ENCODE assay signal across 11 cellular contexts in the genomic region with DNA sequence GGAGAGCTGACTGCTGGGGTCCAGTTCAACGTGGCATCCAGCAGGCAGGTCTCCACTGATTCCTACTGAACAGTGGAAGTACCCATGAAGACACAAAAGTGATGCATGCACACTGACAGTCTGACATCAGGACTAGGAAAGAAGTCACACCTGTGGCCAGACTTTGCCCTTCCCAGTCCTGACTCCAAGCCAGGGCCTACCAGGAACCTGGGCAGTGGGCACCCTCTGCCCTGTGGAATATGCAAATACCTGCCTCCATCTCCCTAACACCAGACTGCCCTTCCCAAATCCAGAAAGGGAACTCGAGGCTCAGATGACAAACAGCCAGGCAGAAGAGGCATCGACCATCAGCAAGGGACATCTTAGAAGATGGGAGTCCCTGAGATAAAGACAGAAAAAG. TPM values are rescaled to one million over a fixed set of nuclear protein-coding genes. Genes with fewer than 3 reads are reported as not detected.
DNase-seq lines count a peak whose midpoint lies in the region; ATAC-seq and TF ChIP-seq lines count a peak whose summit lies in the region.
"Had no signal": no experiment of that assay in that cellular context is flagged by ENCODE, and none has a peak within 500 bp of the region (broad histone marks: within the 10 kb centered on the region; RNA-seq: fewer than 3 reads in every experiment).

No MANE protein-coding gene starts in this region.

- H3K4me1 ChIP-seq in tibial artery = peaks cover 0 to 31% (median 15%) of the 10 kb centered on the region in 4 donors

- H3K9me3 Mint-ChIP-seq in MCF 10A (ENCODE audit: unreplicated experiment) = peaks cover 7% of the 10 kb centered on the region
- peaks cover 1% of the 10 kb centered on the region for H3K9me3 Mint-ChIP-seq in memory B cell
- H3K9me3 Mint-ChIP-seq: CD8-positive, alpha-beta memory T cell had no signal

- no peak overlapping the region for H3K4me3 ChIP-seq in tibial artery

- H3K36me3 Mint-ChIP-seq in MCF 10A (ENCODE audit: insufficient read depth, unreplicated experiment) (peaks cover 9% of the 10 kb centered on the region), memory B cell (peaks cover 14% of the 10 kb centered on the region)

- H3K27ac ChIP-seq in RWPE1 (peak overlapping the region; percentile 71), tibial artery (peak overlapping the region; percentile 59 to 64)

- no peaks in the 10 kb centered on the region for H3K27me3 ChIP-seq in tibial artery
- H3K27me3 ChIP-seq: spleen had no signal

- DNase-seq in RWPE1 (ENCODE audit: low spot score) (no peak), MCF 10A (ENCODE audit: unreplicated experiment) (no peak), memory B cell (ENCODE audit: low spot score in 2 of 2) (no peak), tibial artery (no peak), GM20000 (ENCODE audit: low spot score) (no peak), medulla oblongata (ENCODE audit: extremely low spot score) (no peak)
- no peak for DNase-seq in activated CD4-positive, alpha-beta T cell treated with anti-CD3 and anti-CD28 coated beads, Interleukin-2, amount 50 U/mL, for 1 hour
- DNase-seq: aorta; CD8-positive, alpha-beta memory T cell; NCI-H187 treated with DMSO at 0.1 percent for 48 hours; spleen had no signal

- peaks cover 0 to 5% (median 0%) of the 10 kb centered on the region in 3 donors for H3K36me3 ChIP-seq in tibial artery

- POLR2A ChIA-PET in RWPE1 (lab: Yijun Ruan, JAX; ENCODE audit: low non-redundant PET) = no interaction called here
- POLR2A ChIA-PET in MCF 10A (lab: Yijun Ruan, JAX) = interaction anchor here (0.9 to 1.1 kb wide), 4 partner anchors 16 to 192 kb away, joined by 3 to 4 read pairs (median 3); a partner anchor contains a TSS

- no peaks in the 10 kb centered on the region for H3K9me3 ChIP-seq in tibial artery
- H3K9me3 ChIP-seq: spleen had no signal

- no TSS peak for BruUV-seq in MCF 10A (replicated peaks; lab: Mats Ljungman, UMichigan)

- TF ChIP-seq CTCF in RWPE1 (conservative IDR thresholded peaks at IDR 0.05; ENCODE audit: low read depth) (no peak), MCF 10A (IDR thresholded peaks at IDR 0.05; ENCODE audit: unreplicated experiment) (no peak), tibial artery (IDR thresholded peaks at IDR 0.05) (no peak), GM20000 (IDR thresholded peaks at IDR 0.05; ENCODE audit: extremely low read depth, missing control alignments) (no peak)

- H3K4me3 Mint-ChIP-seq in MCF 10A (ENCODE audit: unreplicated experiment) (no peak overlapping the region), memory B cell (no peak overlapping the region)

- ATAC-seq in memory B cell (ENCODE audit: low read depth) = no peak

- CTCF ChIA-PET in RWPE1 (lab: Yijun Ruan, JAX) = interaction anchor here (0.7 to 1.4 kb wide), 2 partner anchors 188 to 461 kb away, joined by 4 read pairs; no protein-coding TSS in a partner anchor
- CTCF ChIA-PET in MCF 10A (lab: Yijun Ruan, JAX) = interaction anchor here (0.6 to 11.6 kb wide), 23 partner anchors 11 to 522 kb away, joined by 3 to 132 read pairs (median 3); no protein-coding TSS in a partner anchor

- intact Hi-C loops in MCF 10A (cut with micrococcal nuclease) (loop anchor here (5.0 kb wide), 1 partner anchor 208 kb away; no protein-coding TSS in a partner anchor), tibial artery (cut with DNase I; ENCODE audit: low total_unique reads) (no loop called here)

- H3K4me1 Mint-ChIP-seq in MCF 10A (ENCODE audit: insufficient read depth, unreplicated experiment) (peaks cover 21% of the 10 kb centered on the region), memory B cell (peaks cover 31% of the 10 kb centered on the region)

- H3K27ac Mint-ChIP-seq in MCF 10A (ENCODE audit: low read depth, unreplicated experiment) (peak overlapping the region; percentile 64), memory B cell (peak overlapping the region; percentile 63)

- H3K27me3 Mint-ChIP-seq in MCF 10A (ENCODE audit: insufficient read depth, unreplicated experiment) (no peaks in the 10 kb centered on the region), memory B cell (no peaks in the 10 kb centered on the region)
- H3K27me3 Mint-ChIP-seq: CD8-positive, alpha-beta memory T cell had no signal

RNA-seq across cellular contexts. Expression of a gene that starts 50.9 kb away (rescaled TPM):
- 24.0 and 26.5 TPM in 2 replicates for total RNA-seq in MCF 10A (2022)
